In the genomic region with DNA sequence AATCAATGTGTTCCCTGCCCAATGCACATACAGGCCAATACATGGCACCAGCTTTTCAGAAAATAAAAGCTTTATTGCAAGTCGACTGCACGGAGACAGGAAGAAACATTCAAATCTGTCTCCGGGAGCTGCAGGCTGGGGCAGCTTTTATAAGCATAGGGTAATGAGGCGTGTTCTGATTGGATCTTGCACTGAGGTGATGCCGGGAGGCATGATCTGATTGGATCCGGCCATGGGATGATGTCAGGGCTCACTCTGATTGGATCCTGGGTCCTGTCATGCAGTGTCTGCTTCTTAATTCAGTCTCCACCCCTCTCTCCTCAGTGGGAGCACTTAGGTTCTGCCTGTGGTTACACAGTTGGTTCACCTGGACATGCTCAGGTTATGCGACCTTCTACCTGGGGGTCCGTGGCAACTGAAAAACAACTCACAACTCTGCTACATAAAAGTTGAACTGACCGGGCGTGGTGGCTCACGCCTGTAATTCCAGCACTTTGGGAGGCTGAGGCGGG, we compare ENCODE assay signal across 11 cellular contexts. TPM values are rescaled to one million over a fixed set of nuclear protein-coding genes. Genes with fewer than 3 reads are reported as not detected.
DNase-seq lines count a peak whose midpoint lies in the region; ATAC-seq and TF ChIP-seq lines count a peak whose summit lies in the region.
"Had no signal": no experiment of that assay in that cellular context is flagged by ENCODE, and none has a peak within 500 bp of the region (broad histone marks: within the 10 kb centered on the region; RNA-seq: fewer than 3 reads in every experiment).

No MANE protein-coding gene starts in this region.

- H3K36me3 Mint-ChIP-seq in activated naive CD8-positive, alpha-beta T cell treated with anti-CD3 and anti-CD28 coated beads, Interleukin-2, amount 50 U/mL, for 24 hours (ENCODE audit: low read depth) = no peaks in the 10 kb centered on the region
- H3K36me3 Mint-ChIP-seq in stimulated activated naive B cell treated with anti-CD40 and anti-IgM and Interleukin-4, amounts not matched to agents 10 μg/mL and 1 μg/mL and 100 μg/mL, for 72 hours = no peaks in the 10 kb centered on the region
- H3K36me3 Mint-ChIP-seq: naive thymus-derived CD8-positive, alpha-beta T cell had no signal

- no peak overlapping the region for H3K27ac Mint-ChIP-seq in activated naive CD8-positive, alpha-beta T cell treated with anti-CD3 and anti-CD28 coated beads, Interleukin-2, amount 50 U/mL, for 24 hours
- H3K27ac Mint-ChIP-seq in stimulated activated naive B cell treated with anti-CD40 and anti-IgM and Interleukin-4, amounts not matched to agents 10 μg/mL and 1 μg/mL and 100 μg/mL, for 72 hours = peak overlapping the region; percentile 84

- H3K4me1 Mint-ChIP-seq in activated naive CD8-positive, alpha-beta T cell treated with anti-CD3 and anti-CD28 coated beads, Interleukin-2, amount 50 U/mL, for 24 hours = peaks cover 6% of the 10 kb centered on the region
- H3K4me1 Mint-ChIP-seq in stimulated activated naive B cell treated with anti-CD40 and anti-IgM and Interleukin-4, amounts not matched to agents 10 μg/mL and 1 μg/mL and 100 μg/mL, for 72 hours = peaks cover 15 to 20% of the 10 kb centered on the region in 2 donors

- H3K36me3 ChIP-seq in left ventricle myocardium inferior = no peaks in the 10 kb centered on the region
- H3K36me3 ChIP-seq: upper lobe of left lung had no signal

- no peaks in the 10 kb centered on the region for H3K9me3 Mint-ChIP-seq in activated naive CD8-positive, alpha-beta T cell treated with anti-CD3 and anti-CD28 coated beads, Interleukin-2, amount 50 U/mL, for 24 hours
- H3K9me3 Mint-ChIP-seq in stimulated activated naive B cell treated with anti-CD40 and anti-IgM and Interleukin-4, amounts not matched to agents 10 μg/mL and 1 μg/mL and 100 μg/mL, for 72 hours = no peaks in the 10 kb centered on the region
- H3K9me3 Mint-ChIP-seq: naive thymus-derived CD8-positive, alpha-beta T cell had no signal

- peaks cover 10% of the 10 kb centered on the region for H3K27me3 Mint-ChIP-seq in activated naive CD8-positive, alpha-beta T cell treated with anti-CD3 and anti-CD28 coated beads, Interleukin-2, amount 50 U/mL, for 24 hours
- H3K27me3 Mint-ChIP-seq in stimulated activated naive B cell treated with anti-CD40 and anti-IgM and Interleukin-4, amounts not matched to agents 10 μg/mL and 1 μg/mL and 100 μg/mL, for 72 hours = peaks cover 8 to 9% of the 10 kb centered on the region in 2 donors

- no peaks in the 10 kb centered on the region for H3K27me3 ChIP-seq in left ventricle myocardium inferior (ENCODE audit: low read depth)
- H3K27me3 ChIP-seq: upper lobe of left lung had no signal

- DNase-seq in Right ventricle myocardium inferior (ENCODE audit: missing footprints) = peak; percentile 37
- no peak for DNase-seq in left ventricle myocardium inferior
- peak; percentile 78 for DNase-seq in NCI-H146 (lab: John Stamatoyannopoulos, UW)
- DNase-seq in activated naive CD8-positive, alpha-beta T cell treated with anti-CD3 and anti-CD28 coated beads, Interleukin-2, amount 50 U/mL, for 24 hours = no peak
- peak; percentile 38 for DNase-seq in stimulated activated naive B cell treated with anti-CD40 and anti-IgM and Interleukin-4, amounts not matched to agents 10 μg/mL and 1 μg/mL and 100 μg/mL, for 72 hours
- no peak for DNase-seq in retina
- no peak for DNase-seq in COLO668 (lab: John Stamatoyannopoulos, UW; ENCODE audit: unreplicated experiment)
- DNase-seq: naive thymus-derived CD8-positive, alpha-beta T cell had no signal

- no peaks in the 10 kb centered on the region for H3K9me3 ChIP-seq in left ventricle myocardium inferior (replicated peaks)
- H3K9me3 ChIP-seq: upper lobe of left lung had no signal

- H3K4me1 ChIP-seq in left ventricle myocardium inferior = peaks cover 3% of the 10 kb centered on the region

- H3K4me3 Mint-ChIP-seq in activated naive CD8-positive, alpha-beta T cell treated with anti-CD3 and anti-CD28 coated beads, Interleukin-2, amount 50 U/mL, for 24 hours = no peak overlapping the region
- peak overlapping the region in 1 of 2 donors; percentile 17 for H3K4me3 Mint-ChIP-seq in stimulated activated naive B cell treated with anti-CD40 and anti-IgM and Interleukin-4, amounts not matched to agents 10 μg/mL and 1 μg/mL and 100 μg/mL, for 72 hours
- H3K4me3 Mint-ChIP-seq: naive thymus-derived CD8-positive, alpha-beta T cell had no signal

- intact Hi-C loops in Right ventricle myocardium inferior (cut with DNase I) (no loop called here), left ventricle myocardium inferior (cut with micrococcal nuclease) (no loop called here)

- H3K4me3 ChIP-seq in left ventricle myocardium inferior = no peak overlapping the region
- H3K4me3 ChIP-seq: upper lobe of left lung had no signal

- H3K27ac ChIP-seq in left ventricle myocardium inferior (replicated peaks) = no peak overlapping the region
- H3K27ac ChIP-seq: upper lobe of left lung had no signal

- no peak for TF ChIP-seq CTCF in left ventricle myocardium inferior (IDR thresholded peaks at IDR 0.05; ENCODE audit: borderline replicate concordance)

- ATAC-seq in Right ventricle myocardium inferior (no peak), GM21423 (IDR thresholded peaks at IDR 0.05; ENCODE audit: unreplicated experiment) (no peak)
- ATAC-seq in activated naive CD8-positive, alpha-beta T cell treated with anti-CD3 and anti-CD28 coated beads, Interleukin-2, amount 50 U/mL, for 24 hours = peak; percentile 81
- peak; percentile 65 to 92 for ATAC-seq in stimulated activated naive B cell treated with anti-CD40 and anti-IgM and Interleukin-4, amounts not matched to agents 10 μg/mL and 1 μg/mL and 100 μg/mL, for 72 hours (replicated peaks)
- ATAC-seq: naive thymus-derived CD8-positive, alpha-beta T cell; Panc1 had no signal

RNA-seq across cellular contexts. Expression of a gene that starts 11.8 kb away (rescaled TPM):
- total RNA-seq in Right ventricle myocardium inferior (not detected), left ventricle myocardium inferior (not detected)
- total RNA-seq: naive thymus-derived CD8-positive, alpha-beta T cell had no signal

RNA-seq across cellular contexts. Expression of a gene that starts 48.0 kb away (rescaled TPM):
- total RNA-seq in Right ventricle myocardium inferior (21.4 TPM), left ventricle myocardium inferior (16.5 TPM)

Comparison
In these comparisons a context has a peak if more than half of its experiments do, and no peak if none do; other contexts are left out.
1. DNase-seq: peak in Right ventricle myocardium inferior (single experiment), NCI-H146 (single experiment) and stimulated activated naive B cell treated with anti-CD40 and anti-IgM and Interleukin-4, amounts not matched to agents 10 μg/mL and 1 μg/mL and 100 μg/mL, for 72 hours (single experiment); none in left ventricle myocardium inferior (single experiment), activated naive CD8-positive, alpha-beta T cell treated with anti-CD3 and anti-CD28 coated beads, Interleukin-2, amount 50 U/mL, for 24 hours (single experiment), retina (single experiment) and COLO668 (single experiment).
2. ATAC-seq: peak in activated naive CD8-positive, alpha-beta T cell treated with anti-CD3 and anti-CD28 coated beads, Interleukin-2, amount 50 U/mL, for 24 hours (single experiment) and stimulated activated naive B cell treated with anti-CD40 and anti-IgM and Interleukin-4, amounts not matched to agents 10 μg/mL and 1 μg/mL and 100 μg/mL, for 72 hours (2 of 2); none in Right ventricle myocardium inferior (single experiment) and GM21423 (single experiment).